In genomic region chr17:36812762-36813161, GRCh38 we compare ENCODE assay signal across 11 cellular contexts.
"Had no signal": no experiment of that assay in that cellular context is flagged by ENCODE, and none has a peak within 500 bp of the region (broad histone marks: within the 10 kb centered on the region; RNA-seq: fewer than 3 reads in every experiment).

No MANE protein-coding gene starts in this region.

- H3K27ac ChIP-seq: foreskin keratinocyte, left ventricle myocardium inferior, pancreas, testis had no signal

- H3K4me1 Mint-ChIP-seq: activated naive CD8-positive, alpha-beta T cell treated with anti-CD3 and anti-CD28 coated beads for 36 hours had no signal

- H3K4me3 Mint-ChIP-seq: activated naive CD8-positive, alpha-beta T cell treated with anti-CD3 and anti-CD28 coated beads for 36 hours; activated T-cell treated with anti-CD3 and anti-CD28 coated beads, Interleukin-2, amount 50 U/mL, for 4 hours; stimulated activated naive CD8-positive, alpha-beta T cell treated with anti-CD3 and anti-CD28 coated beads, Interleukin-15, Interleukin-2, amounts not matched to agents 100 ng/mL and 50 ng/mL, for 24 hours had no signal

- DNase-seq: activated CD4-positive, alpha-beta T cell treated with anti-CD3 and anti-CD28 coated beads, Interleukin-2, amount 50 U/mL, for 48 hours; activated CD4-positive, CD25-positive, alpha-beta regulatory T cell treated with anti-CD3 and anti-CD28 coated beads, Interleukin-2, amount 50 U/mL, for 72 hours; activated gamma-delta T cell; activated naive CD8-positive, alpha-beta T cell treated with anti-CD3 and anti-CD28 coated beads for 36 hours; activated T-cell treated with anti-CD3 and anti-CD28 coated beads, Interleukin-2, amount 50 U/mL, for 4 hours; foreskin keratinocyte; left ventricle myocardium inferior; pancreas; stimulated activated CD4-positive, alpha-beta T cell treated with anti-CD3 and anti-CD28 coated beads, Interleukin-4, amount 100 ng/mL, for 24 hours; testis had no signal

- ATAC-seq: activated T-cell treated with anti-CD3 and anti-CD28 coated beads, Interleukin-2, amount 50 U/mL, for 4 hours; foreskin keratinocyte; pancreas had no signal

- H3K36me3 Mint-ChIP-seq: activated naive CD8-positive, alpha-beta T cell treated with anti-CD3 and anti-CD28 coated beads for 36 hours had no signal

- H3K9me3 ChIP-seq: left ventricle myocardium inferior, pancreas, testis had no signal

- H3K27me3 ChIP-seq: testis had no signal

- H3K4me3 ChIP-seq: left ventricle myocardium inferior, pancreas, testis had no signal

- H3K9me3 Mint-ChIP-seq: activated naive CD8-positive, alpha-beta T cell treated with anti-CD3 and anti-CD28 coated beads for 36 hours; activated T-cell treated with anti-CD3 and anti-CD28 coated beads, Interleukin-2, amount 50 U/mL, for 4 hours; stimulated activated naive CD8-positive, alpha-beta T cell treated with anti-CD3 and anti-CD28 coated beads, Interleukin-15, Interleukin-2, amounts not matched to agents 100 ng/mL and 50 ng/mL, for 24 hours had no signal

- H3K36me3 ChIP-seq: left ventricle myocardium inferior, pancreas had no signal

- H3K27ac Mint-ChIP-seq: activated naive CD8-positive, alpha-beta T cell treated with anti-CD3 and anti-CD28 coated beads for 36 hours; stimulated activated naive CD8-positive, alpha-beta T cell treated with anti-CD3 and anti-CD28 coated beads, Interleukin-15, Interleukin-2, amounts not matched to agents 100 ng/mL and 50 ng/mL, for 24 hours had no signal

- H3K4me1 ChIP-seq: foreskin keratinocyte, pancreas, testis had no signal
